10 cellular contexts compared by ENCODE assay signal in genomic region chr12:3040663-3041544, GRCh38. TPM values are rescaled to one million over a fixed set of nuclear protein-coding genes. Genes with fewer than 3 reads are reported as not detected.
A peak's percentile ranks its signal among the peaks of the same experiment; 100 is the strongest.
DNase-seq lines count a peak whose midpoint lies in the region; ATAC-seq and TF ChIP-seq lines count a peak whose summit lies in the region.
"Had no signal": no experiment of that assay in that cellular context is flagged by ENCODE, and none has a peak within 500 bp of the region (broad histone marks: within the 10 kb centered on the region; RNA-seq: fewer than 3 reads in every experiment).

No MANE protein-coding gene starts in this region.

- H3K4me2 ChIP-seq in HCT116 (ENCODE audit: low read length) (no peak overlapping the region), neuronal stem cell (ENCODE audit: insufficient read depth, low read length, poor library complexity, severe bottlenecking) (no peak overlapping the region)
- H3K4me2 ChIP-seq: PC-9 had no signal

- no peak overlapping the region for H4K91ac ChIP-seq in neuronal stem cell (ENCODE audit: low read depth, low read length, poor library complexity)

- POLR2A ChIA-PET in Caco-2 (lab: Charles Lee) (interaction anchor here (1.0 kb wide), 1 partner anchor 191 kb away, joined by 4 read pairs; no protein-coding TSS in a partner anchor), HCT116 (lab: Charles Lee) (no interaction called here)

- H3K36me3 Mint-ChIP-seq in Caco-2 (ENCODE audit: insufficient read depth, unreplicated experiment), result peaks cover 89% of the 10 kb centered on the region

- H3K27ac Mint-ChIP-seq in Caco-2 (ENCODE audit: unreplicated experiment), result peak overlapping the region; percentile 11

- no peaks in the 10 kb centered on the region for H3K79me1 ChIP-seq in neuronal stem cell (ENCODE audit: low read depth, low read length)

- no peaks in the 10 kb centered on the region for H3K27me3 Mint-ChIP-seq in Caco-2 (ENCODE audit: insufficient read depth, unreplicated experiment)

- peak overlapping the region; percentile 19 for H4K8ac ChIP-seq in neuronal stem cell (ENCODE audit: low read depth, low read length)

- TF ChIP-seq POLR2A in HCT116 (IDR thresholded peaks at IDR 0.05; ENCODE audit: borderline replicate concordance, extremely low read depth, insufficient read depth, insufficient read length) (no peak), body of pancreas (IDR thresholded peaks at IDR 0.05) (no peak)

- H3K9me3 Mint-ChIP-seq in Caco-2 (ENCODE audit: unreplicated experiment), result no peaks in the 10 kb centered on the region

- H3K27ac ChIP-seq in HCT116 (ENCODE audit: low read depth, low read length) (peak overlapping the region; percentile 24; the same call in 1 of the 2 replicates), body of pancreas (no peak overlapping the region), neuronal stem cell (replicated peaks; ENCODE audit: low read length) (no peak overlapping the region)
- H3K27ac ChIP-seq: C4-2B, PC-9 had no signal

- no peaks in the 10 kb centered on the region for H4K20me1 ChIP-seq in HCT116 (ENCODE audit: insufficient read depth)

- H3K4ac ChIP-seq in neuronal stem cell (ENCODE audit: low read length), result no peak overlapping the region

- H3K14ac ChIP-seq in neuronal stem cell (ENCODE audit: low read length), result no peak overlapping the region

- H3K79me2 ChIP-seq in HCT116 (ENCODE audit: insufficient read depth, low read length), result no peaks in the 10 kb centered on the region

- CTCF ChIA-PET in Caco-2 (lab: Charles Lee), result interaction anchor here (0.5 to 1.5 kb wide), 34 partner anchors 8 to 1236 kb away, joined by 3 to 18 read pairs (median 4); partner anchors contain the start of gene TULP3
- CTCF ChIA-PET in HCT116 (lab: Charles Lee), result interaction anchor here (0.5 to 1.7 kb wide), 37 partner anchors 9 to 1077 kb away, joined by 3 to 28 read pairs (median 4); partner anchors contain the start of genes FOXM1, RHNO1 and TULP3

- DNase-seq in Caco-2, result no peak
- no peak for DNase-seq in HCT116 (ENCODE audit: low read depth, low spot score)
- no peak for DNase-seq in body of pancreas
- DNase-seq in neuronal stem cell (ENCODE audit: low spot score), result no peak
- DNase-seq in RKO (ENCODE audit: low spot score), result no peak

- H3K4me1 ChIP-seq in Caco-2 (no peaks in the 10 kb centered on the region), HCT116 (ENCODE audit: control insufficient read depth in 1 of 2, insufficient read depth in 2 of 2, low read length in 2 of 2) (no peaks in the 10 kb centered on the region), body of pancreas (peaks cover 15% of the 10 kb centered on the region), neuronal stem cell (ENCODE audit: control insufficient read depth in 2 of 2, insufficient read depth in 1 of 2, low read depth in 1 of 2, low read length in 2 of 2) (peaks cover 7 to 11% of the 10 kb centered on the region in 2 donors)

- no peak for TF ChIP-seq RAD21 in HCT116 (IDR thresholded peaks at IDR 0.05; ENCODE audit: low read depth)

- H2BK5ac ChIP-seq in neuronal stem cell (ENCODE audit: low read length), result peak overlapping the region; percentile 22

- no peak overlapping the region for H2BK120ac ChIP-seq in neuronal stem cell (ENCODE audit: low read depth, low read length)

- no peak for TF ChIP-seq CTCF in Caco-2 (IDR thresholded peaks at IDR 0.05; ENCODE audit: insufficient read depth in 1 of 2, low read depth in 1 of 2, low read length in 1 of 2, severe bottlenecking in 1 of 2, unreplicated experiment in 1 of 2)
- no peak for TF ChIP-seq CTCF in HCT116 (IDR thresholded peaks at IDR 0.05 in 2 of 3, conservative IDR thresholded peaks at IDR 0.05 in 1 of 3; ENCODE audit: borderline replicate concordance in 1 of 3, insufficient read depth in 1 of 3, low read depth in 2 of 3, low read length in 2 of 3)
- no peak for TF ChIP-seq CTCF in body of pancreas (IDR thresholded peaks at IDR 0.05)

- BruUV-seq in Caco-2 (replicated peaks; lab: Mats Ljungman, UMichigan) (no TSS peak), HCT116 (replicated peaks; lab: Mats Ljungman, UMichigan) (no TSS peak)

- H2BK12ac ChIP-seq in neuronal stem cell (ENCODE audit: low read length), result no peak overlapping the region

- H3K18ac ChIP-seq in neuronal stem cell (ENCODE audit: low read length), result peak overlapping the region; percentile 17

- no peaks in the 10 kb centered on the region for H3K4me1 Mint-ChIP-seq in Caco-2 (ENCODE audit: low read depth, unreplicated experiment)

- H2BK15ac ChIP-seq in neuronal stem cell (ENCODE audit: low read length), result no peak overlapping the region

- peak; percentile 21 for ATAC-seq in HCT116
- peak; percentile 18 for ATAC-seq in body of pancreas
- ATAC-seq in HG03520 (IDR thresholded peaks at IDR 0.05; ENCODE audit: unreplicated experiment), result no peak
- no peak for ATAC-seq in GM18498 (IDR thresholded peaks at IDR 0.05; ENCODE audit: unreplicated experiment)

- H3K9ac ChIP-seq in HCT116 (ENCODE audit: low read length) (no peak overlapping the region), neuronal stem cell (ENCODE audit: low read depth, low read length, poor library complexity) (peak overlapping the region; percentile 54)

- peak overlapping the region; percentile 69 for H2AK5ac ChIP-seq in neuronal stem cell (ENCODE audit: low read depth, low read length)

- H3K9me2 ChIP-seq in HCT116 (ENCODE audit: insufficient read depth), result no peaks in the 10 kb centered on the region

- H3K9me3 ChIP-seq in Caco-2 (no peaks in the 10 kb centered on the region), HCT116 (ENCODE audit: control insufficient read depth in 1 of 2, insufficient read depth in 1 of 2, low read depth in 1 of 2, low read length in 2 of 2) (no peaks in the 10 kb centered on the region), body of pancreas (no peaks in the 10 kb centered on the region), neuronal stem cell (replicated peaks in 1 of 2; ENCODE audit: control insufficient read depth in 2 of 2, insufficient read depth in 1 of 2, low read depth in 1 of 2, low read length in 2 of 2) (no peaks in the 10 kb centered on the region)

- no peak overlapping the region for H3K4me3 Mint-ChIP-seq in Caco-2 (ENCODE audit: unreplicated experiment)

- intact Hi-C loops in Caco-2 (cut with micrococcal nuclease; ENCODE audit: unreplicated experiment) (loop anchor here (1.0 kb wide), 1 partner anchor 156 kb away; no protein-coding TSS in a partner anchor), HCT116 (cut with micrococcal nuclease) (loop anchor here (1.0 to 5.0 kb wide), 3 partner anchors 156 to 358 kb away; no protein-coding TSS in a partner anchor), body of pancreas (cut with DNase I) (no loop called here)

- H3K4me3 ChIP-seq in Caco-2 (ENCODE audit: low read depth, low read length) (no peak overlapping the region), HCT116 (replicated peaks in 1 of 2; ENCODE audit: low read depth in 1 of 2, low read length in 2 of 2) (no peak overlapping the region), body of pancreas (no peak overlapping the region), neuronal stem cell (ENCODE audit: low read length in 2 of 2) (no peak overlapping the region)
- H3K4me3 ChIP-seq: GM12878, PC-9 had no signal

- H3K36me3 ChIP-seq in Caco-2 (ENCODE audit: control insufficient read depth, insufficient read depth, low read length), result peaks cover 1% of the 10 kb centered on the region
- peaks cover 4 to 23% of the 10 kb centered on the region in 2 experiments; a peak in 2 of 4 replicates for H3K36me3 ChIP-seq in HCT116 (ENCODE audit: control insufficient read depth in 1 of 2, insufficient read depth in 2 of 2, low read length in 2 of 2)
- H3K36me3 ChIP-seq in body of pancreas (replicated peaks in 1 of 2; ENCODE audit: insufficient read depth in 1 of 2, low read depth in 2 of 2), result peaks cover 6 to 9% of the 10 kb centered on the region in 2 donors
- H3K36me3 ChIP-seq in neuronal stem cell (replicated peaks in 1 of 2; ENCODE audit: control insufficient read depth in 2 of 2, insufficient read depth in 2 of 2, low read length in 2 of 2), result peaks cover 29 to 39% of the 10 kb centered on the region in 2 donors

- no peak overlapping the region for H2AFZ ChIP-seq in HCT116 (ENCODE audit: low read depth, low read length, poor library complexity, severe bottlenecking)
- H2AFZ ChIP-seq in neuronal stem cell (ENCODE audit: low read length), result no peak overlapping the region
- H2AFZ ChIP-seq: PC-9 had no signal

- RAD21 ChIA-PET in HCT116 (lab: Charles Lee; ENCODE audit: low non-redundant PET in 1 of 2, low total read pairs in 2 of 2, uncharacterized antibody in 2 of 2, unreplicated experiment in 2 of 2), result interaction anchor here (0.6 to 1.8 kb wide), 6 partner anchors 10 to 187 kb away, joined by 3 to 7 read pairs (median 3); no protein-coding TSS in a partner anchor

- H3K27me3 ChIP-seq in Caco-2 (replicated peaks; ENCODE audit: control insufficient read depth, insufficient read depth, low read length) (no peaks in the 10 kb centered on the region), HCT116 (ENCODE audit: insufficient read depth, low read length) (no peaks in the 10 kb centered on the region), body of pancreas (no peaks in the 10 kb centered on the region), neuronal stem cell (ENCODE audit: control insufficient read depth in 3 of 3, insufficient read depth in 3 of 3, low read depth in 1 of 3, low read length in 3 of 3) (no peaks in the 10 kb centered on the region)

- no peak overlapping the region for H3K23ac ChIP-seq in neuronal stem cell (ENCODE audit: low read depth, low read length, poor library complexity)

- 82 to 87% methylated on average over 16 to 27 of the region's 29 CpGs for WGBS in body of pancreas, 2 donors
- no CpG with 5 or more reads among the region's 29 CpGs for WGBS in neuronal stem cell (ENCODE audit: extremely low coverage in 2 of 2, insufficient read length in 2 of 2, insufficient replicate concordance in 1 of 2), 2 donors

TF ChIP-seq in HCT116, 20 proteins besides CTCF, POLR2A, EP300 and RAD21 (continues in another document):
- TF ChIP-seq EGR1 (IDR thresholded peaks at IDR 0.05; ENCODE audit: low read depth) (no peak), ZNF274 (IDR thresholded peaks at IDR 0.05; ENCODE audit: low read depth, low read length) (no peak), ELF1 (IDR thresholded peaks at IDR 0.05; ENCODE audit: borderline replicate concordance, low read depth) (no peak), CBX3 (IDR thresholded peaks at IDR 0.05; ENCODE audit: low read depth) (no peak), CEBPB (IDR thresholded peaks at IDR 0.05; ENCODE audit: low read depth) (no peak), SIN3A (IDR thresholded peaks at IDR 0.05; ENCODE audit: low read depth) (no peak)

RNA-seq across cellular contexts. Expression of gene TSPAN9, which starts 36.3 kb away (rescaled TPM):
- total RNA-seq in Caco-2 (2022) (45.5 and 49.1 TPM in 2 replicates), HCT116 (2021; ENCODE audit: unreplicated experiment) (13.2 TPM), body of pancreas (10 to 100 TPM; 14.0 to 18.5 TPM)
- 10.3 and 12.8 TPM in 2 replicates for polyA plus RNA-seq in HCT116 (2012)
- polyA plus RNA-seq in neuronal stem cell (2013, experiment 1 of 2), result 12.5 TPM
- polyA plus RNA-seq in neuronal stem cell (2013, experiment 2 of 2), result 12.5 TPM

Comparison
In these comparisons a context has a peak if more than half of its experiments do, and no peak if none do; other contexts are left out.
1. ATAC-seq: peak in HCT116 (single experiment) and body of pancreas (single experiment); none in HG03520 (single experiment) and GM18498 (single experiment).